ENCODE assay signal across 1 cellular context in the genomic region with DNA sequence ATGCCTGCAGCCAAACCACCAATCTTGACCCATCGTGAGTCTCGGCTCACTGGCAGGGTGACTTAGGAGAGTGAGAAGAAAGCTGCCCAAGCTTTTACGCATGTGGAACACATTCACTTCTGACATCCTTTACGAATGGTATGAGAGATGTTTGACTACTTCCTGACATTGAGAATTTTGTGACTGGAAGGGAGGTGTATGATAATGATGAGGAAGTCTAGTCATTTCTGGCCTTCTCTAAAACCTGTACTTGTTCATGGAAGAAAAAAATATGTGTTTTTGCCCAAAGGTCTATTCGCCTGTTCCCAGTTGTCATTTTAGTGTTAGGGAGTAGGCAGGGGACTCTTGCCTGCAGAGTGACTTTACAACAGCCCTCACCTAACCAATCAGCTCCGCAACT.
TF ChIP-seq lines count a peak whose summit lies in the region.

No MANE protein-coding gene starts in this region.

TF ChIP-seq in SK-N-SH, 30 proteins besides CTCF, POLR2A, EP300 and RAD21 (continued from another document):
- no peak for TF ChIP-seq NRF1 (IDR thresholded peaks at IDR 0.05; ENCODE audit: low read depth, low read length)
- TF ChIP-seq ELF1 (IDR thresholded peaks at IDR 0.05) = no peak
